24 cellular contexts compared by ENCODE assay signal in genomic region chr1:42418516-42418915, GRCh38. TPM values are rescaled to one million over a fixed set of nuclear protein-coding genes. Genes with fewer than 3 reads are reported as not detected.
DNase-seq lines count a peak whose midpoint lies in the region; TF ChIP-seq lines count a peak whose summit lies in the region.
"Had no signal": no experiment of that assay in that cellular context is flagged by ENCODE, and none has a peak within 500 bp of the region (broad histone marks: within the 10 kb centered on the region; RNA-seq: fewer than 3 reads in every experiment).

No MANE protein-coding gene starts in this region.

- H2BK15ac ChIP-seq in mesendoderm (replicated peaks; ENCODE audit: low read depth): no peak overlapping the region

- H3K4me3 Mint-ChIP-seq in brain: no peak overlapping the region
- H3K4me3 Mint-ChIP-seq: B cell; CD8-positive, alpha-beta T cell had no signal

- DNase-seq in NCI-H82 (lab: John Stamatoyannopoulos, UW): peak; percentile 12
- no peak for DNase-seq in NCI-H82 treated with DMSO at 0.1 percent for 48 hours (lab: John Stamatoyannopoulos, UW; ENCODE audit: unreplicated experiment)
- peak; percentile 26 for DNase-seq in mesendoderm
- no peak for DNase-seq in iPS-NIHi7 (ENCODE audit: extremely low spot score)
- DNase-seq in SK-N-DZ (ENCODE audit: low spot score): no peak
- DNase-seq in NCI-H1417 treated with DMSO at 0.1 percent for 48 hours (lab: John Stamatoyannopoulos, UW): no peak
- DNase-seq in GM19238 (ENCODE audit: insufficient read length, low spot score): no peak
- DNase-seq: Caco-2; CD8-positive, alpha-beta T cell; GOT3; Karpas-422; NCI-H1092 treated with DMSO at 0.1 percent for 48 hours; NCI-H1436 treated with DMSO at 0.1 percent for 48 hours; NCI-H187 treated with DMSO at 0.1 percent for 48 hours; NCI-H446; NCI-H524 treated with DMSO at 0.1 percent for 48 hours; SHP77 had no signal

- H3K27me3 Mint-ChIP-seq in brain: no peaks in the 10 kb centered on the region

- H2BK120ac ChIP-seq in mesendoderm (ENCODE audit: low read depth, low read length): no peak overlapping the region

- H3K36me3 ChIP-seq in mesendoderm (ENCODE audit: control insufficient read depth, insufficient read depth, low read length): no peaks in the 10 kb centered on the region

- H3K56ac ChIP-seq in mesendoderm (ENCODE audit: low read length): no peak overlapping the region

- no peaks in the 10 kb centered on the region for H3K79me2 ChIP-seq in mesendoderm (ENCODE audit: control insufficient read depth, insufficient read depth, low read length)

- no peak overlapping the region for H3K4ac ChIP-seq in mesendoderm (ENCODE audit: low read depth, low read length)

- H2BK5ac ChIP-seq in mesendoderm (ENCODE audit: low read length): no peak overlapping the region

- peak overlapping the region in 3 of 5 experiments; percentile 64 to 99 (median 97) for H3K27ac Mint-ChIP-seq in brain
- H3K27ac Mint-ChIP-seq: B cell; CD8-positive, alpha-beta T cell had no signal

- H3K27me3 ChIP-seq in mesendoderm (ENCODE audit: insufficient read depth, low read length, poor library complexity): no peaks in the 10 kb centered on the region

- no peak overlapping the region for H3K4me3 ChIP-seq in mesendoderm (ENCODE audit: low read length)
- H3K4me3 ChIP-seq: GM12878 had no signal

- no peak overlapping the region for H3K9ac ChIP-seq in mesendoderm (ENCODE audit: low read length)

- H3K4me1 Mint-ChIP-seq in brain: peaks cover 69% of the 10 kb centered on the region
- H3K4me1 Mint-ChIP-seq: B cell had no signal

- no peak overlapping the region for H4K8ac ChIP-seq in mesendoderm (ENCODE audit: low read depth, low read length)

- H4K5ac ChIP-seq in mesendoderm (ENCODE audit: low read length): no peak overlapping the region

- H3K27ac ChIP-seq in mesendoderm (ENCODE audit: low read depth, low read length): no peak overlapping the region
- H3K27ac ChIP-seq: 22Rv1, C4-2B, HL-60, RWPE1 had no signal

- H3K36me3 Mint-ChIP-seq in brain: peaks cover 16% of the 10 kb centered on the region
- H3K36me3 Mint-ChIP-seq: CD8-positive, alpha-beta T cell had no signal

- H3K9me3 Mint-ChIP-seq in brain: peaks cover 0 to 10% (median 0%) of the 10 kb centered on the region in 5 experiments
- H3K9me3 Mint-ChIP-seq: CD8-positive, alpha-beta T cell had no signal

- no peak overlapping the region for H3K18ac ChIP-seq in mesendoderm (ENCODE audit: low read length)

- H3K79me1 ChIP-seq in mesendoderm (ENCODE audit: low read length): no peaks in the 10 kb centered on the region

- H3K4me1 ChIP-seq in mesendoderm (ENCODE audit: control insufficient read depth, low read depth, low read length): no peaks in the 10 kb centered on the region
- H3K4me1 ChIP-seq: Caco-2 had no signal

- no peak overlapping the region for H3K23ac ChIP-seq in mesendoderm (ENCODE audit: low read length)

- H2AK5ac ChIP-seq in mesendoderm (ENCODE audit: low read length): no peak overlapping the region

- no peak overlapping the region for H3K4me2 ChIP-seq in mesendoderm (ENCODE audit: low read length)

- no CpG with 5 or more reads among the region's 1 CpG for WGBS in mesendoderm (ENCODE audit: extremely low coverage, insufficient coverage, low lambda C conversion rate)

- no peak for TF ChIP-seq CTCF in brain (conservative IDR thresholded peaks at IDR 0.05)

RNA-seq across cellular contexts. Expression of gene ZMYND12, which starts 37.3 kb away (rescaled TPM):
- polyA plus RNA-seq in brain (ENCODE audit: insufficient read depth, low read depth, low replicate concordance): 6.8 TPM
- 0.06 TPM for polyA plus RNA-seq in mesendoderm (2013, experiment 1 of 2)
- 0.06 TPM for polyA plus RNA-seq in mesendoderm (2013, experiment 2 of 2)
- 0.25 and 0.83 TPM in 2 replicates for polyA plus RNA-seq in SK-N-DZ (2014; cell fraction: cytosol; rRNA removed)
- not detected in 2 replicates for polyA plus RNA-seq in SK-N-DZ (2014; cell fraction: nucleus; rRNA removed)

RNA-seq across cellular contexts. Expression of gene PPCS, which starts 37.8 kb away (rescaled TPM):
- 37.9 TPM for polyA plus RNA-seq in brain (ENCODE audit: insufficient read depth, low read depth, low replicate concordance)
- 24.5 TPM for polyA plus RNA-seq in mesendoderm (2013, experiment 1 of 2)
- 24.4 TPM for polyA plus RNA-seq in mesendoderm (2013, experiment 2 of 2)
- 18.5 and 24.8 TPM in 2 replicates for polyA plus RNA-seq in SK-N-DZ (2014; cell fraction: cytosol; rRNA removed)
- polyA plus RNA-seq in SK-N-DZ (2014; cell fraction: nucleus; rRNA removed): 18.6 and 21.7 TPM in 2 replicates

RNA-seq across cellular contexts. Expression of gene RIMKLA, which starts 37.9 kb away (rescaled TPM):
- polyA plus RNA-seq in brain (ENCODE audit: insufficient read depth, low read depth, low replicate concordance): 29.9 TPM
- polyA plus RNA-seq in mesendoderm (2013, experiment 1 of 2): 0.56 TPM
- 0.66 TPM for polyA plus RNA-seq in mesendoderm (2013, experiment 2 of 2)
- polyA plus RNA-seq in SK-N-DZ (2014; cell fraction: cytosol; rRNA removed): 3.1 and 3.5 TPM in 2 replicates
- 1.5 and 2.6 TPM in 2 replicates for polyA plus RNA-seq in SK-N-DZ (2014; cell fraction: nucleus; rRNA removed)

RNA-seq across cellular contexts. Expression of gene CCDC30, which starts 44.6 kb away (rescaled TPM):
- 7.2 TPM for polyA plus RNA-seq in brain (ENCODE audit: insufficient read depth, low read depth, low replicate concordance)
- 1.2 TPM for polyA plus RNA-seq in mesendoderm (2013, experiment 1 of 2)
- 1.5 TPM for polyA plus RNA-seq in mesendoderm (2013, experiment 2 of 2)
- 0.16 and 0.22 TPM in 2 replicates for polyA plus RNA-seq in SK-N-DZ (2014; cell fraction: cytosol; rRNA removed)
- 0.47 and 0.79 TPM in 2 replicates for polyA plus RNA-seq in SK-N-DZ (2014; cell fraction: nucleus; rRNA removed)

Comparison
In these comparisons a context has a peak if more than half of its experiments do, and no peak if none do; other contexts are left out.
1. DNase-seq: peak in NCI-H82 (single experiment) and mesendoderm (single experiment); none in NCI-H82 treated with DMSO at 0.1 percent for 48 hours (single experiment), iPS-NIHi7 (single experiment), SK-N-DZ (single experiment), NCI-H1417 treated with DMSO at 0.1 percent for 48 hours (single experiment) and GM19238 (single experiment).